2 cellular contexts compared by ENCODE assay signal in the genomic region with DNA sequence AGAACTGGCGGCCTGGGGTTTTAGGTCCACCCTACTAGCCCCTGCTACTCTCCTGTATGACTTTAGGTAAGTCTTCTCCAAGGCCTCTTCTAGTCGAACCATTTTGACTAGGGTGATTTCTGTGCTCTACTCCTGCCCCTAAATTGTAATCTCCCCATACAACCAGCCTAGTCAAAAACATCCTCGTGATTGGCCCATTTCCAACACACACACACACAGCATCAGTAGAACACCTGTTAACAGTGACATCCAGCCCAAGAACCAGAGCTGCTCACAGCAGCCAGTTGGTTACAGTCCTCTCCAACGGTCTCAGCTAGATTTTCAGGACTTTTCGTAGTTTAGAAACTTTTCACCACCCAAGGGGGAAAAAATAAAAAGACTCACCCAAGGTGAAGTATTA.
TF ChIP-seq lines count a peak whose summit lies in the region.

No MANE protein-coding gene starts in this region.

TF ChIP-seq in HEK293, 187 proteins besides CTCF, POLR2A, EP300 and RAD21 (continued from another document):
- TF ChIP-seq, protein P1, sequence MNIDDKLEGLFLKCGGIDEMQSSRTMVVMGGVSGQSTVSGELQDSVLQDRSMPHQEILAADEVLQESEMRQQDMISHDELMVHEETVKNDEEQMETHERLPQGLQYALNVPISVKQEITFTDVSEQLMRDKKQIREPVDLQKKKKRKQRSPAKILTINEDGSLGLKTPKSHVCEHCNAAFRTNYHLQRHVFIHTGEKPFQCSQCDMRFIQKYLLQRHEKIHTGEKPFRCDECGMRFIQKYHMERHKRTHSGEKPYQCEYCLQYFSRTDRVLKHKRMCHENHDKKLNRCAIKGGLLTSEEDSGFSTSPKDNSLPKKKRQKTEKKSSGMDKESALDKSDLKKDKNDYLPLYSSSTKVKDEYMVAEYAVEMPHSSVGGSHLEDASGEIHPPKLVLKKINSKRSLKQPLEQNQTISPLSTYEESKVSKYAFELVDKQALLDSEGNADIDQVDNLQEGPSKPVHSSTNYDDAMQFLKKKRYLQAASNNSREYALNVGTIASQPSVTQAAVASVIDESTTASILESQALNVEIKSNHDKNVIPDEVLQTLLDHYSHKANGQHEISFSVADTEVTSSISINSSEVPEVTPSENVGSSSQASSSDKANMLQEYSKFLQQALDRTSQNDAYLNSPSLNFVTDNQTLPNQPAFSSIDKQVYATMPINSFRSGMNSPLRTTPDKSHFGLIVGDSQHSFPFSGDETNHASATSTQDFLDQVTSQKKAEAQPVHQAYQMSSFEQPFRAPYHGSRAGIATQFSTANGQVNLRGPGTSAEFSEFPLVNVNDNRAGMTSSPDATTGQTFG (tag by site-specific recombination; IDR thresholded peaks at IDR 0.05; ENCODE audit: borderline replicate concordance) = no peak

TF ChIP-seq in K562, 482 proteins besides CTCF, POLR2A, EP300 and RAD21:
- TF ChIP-seq PRDM10 (IDR thresholded peaks at IDR 0.05; ENCODE audit: partially characterized antibody) (no peak), ZNF311 (CRISPR knock-in tag; IDR thresholded peaks at IDR 0.05) (no peak), HLTF (IDR thresholded peaks at IDR 0.05) (no peak), POU5F1 (IDR thresholded peaks at IDR 0.05; ENCODE audit: borderline replicate concordance, low read depth, low read length, partially characterized antibody) (no peak), SRSF3 (IDR thresholded peaks at IDR 0.05; ENCODE audit: insufficient read depth, low read length) (no peak), ZNF282 (CRISPR knock-in tag; IDR thresholded peaks at IDR 0.05) (no peak), ZNF75A (CRISPR knock-in tag; IDR thresholded peaks at IDR 0.05) (no peak), RBM22 (IDR thresholded peaks at IDR 0.05; ENCODE audit: low read depth, low read length, poor library complexity, severe bottlenecking) (no peak), ZNF586 (CRISPR knock-in tag; conservative IDR thresholded peaks at IDR 0.05) (no peak)
- TF ChIP-seq, protein P2, sequence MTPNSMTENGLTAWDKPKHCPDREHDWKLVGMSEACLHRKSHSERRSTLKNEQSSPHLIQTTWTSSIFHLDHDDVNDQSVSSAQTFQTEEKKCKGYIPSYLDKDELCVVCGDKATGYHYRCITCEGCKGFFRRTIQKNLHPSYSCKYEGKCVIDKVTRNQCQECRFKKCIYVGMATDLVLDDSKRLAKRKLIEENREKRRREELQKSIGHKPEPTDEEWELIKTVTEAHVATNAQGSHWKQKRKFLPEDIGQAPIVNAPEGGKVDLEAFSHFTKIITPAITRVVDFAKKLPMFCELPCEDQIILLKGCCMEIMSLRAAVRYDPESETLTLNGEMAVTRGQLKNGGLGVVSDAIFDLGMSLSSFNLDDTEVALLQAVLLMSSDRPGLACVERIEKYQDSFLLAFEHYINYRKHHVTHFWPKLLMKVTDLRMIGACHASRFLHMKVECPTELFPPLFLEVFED (CRISPR knock-in tag; conservative IDR thresholded peaks at IDR 0.05) = no peak
